36 cellular contexts compared by ENCODE assay signal in genomic region chr2:127688405-127688804, GRCh38. TPM values are rescaled to one million over a fixed set of nuclear protein-coding genes. Genes with fewer than 3 reads are reported as not detected.
"Had no signal": no experiment of that assay in that cellular context is flagged by ENCODE, and none has a peak within 500 bp of the region (broad histone marks: within the 10 kb centered on the region; RNA-seq: fewer than 3 reads in every experiment).

No MANE protein-coding gene starts in this region.

- H3K36me3 ChIP-seq: adrenal gland, ascending aorta, brain microvascular endothelial cell, breast epithelium, cardiac muscle cell had no signal

- H3K27me3 ChIP-seq: adrenal gland, ascending aorta, body of pancreas, brain microvascular endothelial cell, breast epithelium, cardiac muscle cell had no signal

- H3K4me3 ChIP-seq: adrenal gland, ascending aorta, body of pancreas, breast epithelium, cardiac muscle cell had no signal

- H3K9me3 ChIP-seq: adrenal gland, body of pancreas had no signal

- H3K4me1 ChIP-seq: adrenal gland, breast epithelium had no signal

- DNase-seq: activated effector memory CD4-positive, alpha-beta T cell treated with anti-CD3 and anti-CD28 coated beads, Interleukin-2, amount 50 U/mL, for 16 hours; activated effector memory CD4-positive, alpha-beta T cell treated with Interleukin-2 at 50 U/mL for 16 hours; activated gamma-delta T cell; activated gamma-delta T cell treated with Interleukin-2 at 50 U/mL for 16 hours; activated naive CD4-positive, alpha-beta T cell; activated naive CD4-positive, alpha-beta T cell treated with anti-CD3 and anti-CD28 coated beads for 36 hours; activated naive CD4-positive, alpha-beta T cell treated with anti-CD3 and anti-CD28 coated beads, Interleukin-2, amount 10 ng/mL, durations not matched to agents 7 days and 5 days; activated naive CD4-positive, alpha-beta T cell treated with anti-CD3 and anti-CD28 coated beads, Interleukin-2, amount 50 U/mL, for 16 hours; activated naive CD4-positive, alpha-beta T cell treated with Interleukin-2 at 50 U/mL for 16 hours; activated naive CD8-positive, alpha-beta T cell treated with anti-CD3 and anti-CD28 coated beads for 36 hours; activated naive CD8-positive, alpha-beta T cell treated with anti-CD3 and anti-CD28 coated beads, Interleukin-2, amount 10 ng/mL, durations not matched to agents 7 days and 5 days; activated naive CD8-positive, alpha-beta T cell treated with anti-CD3 and anti-CD28 coated beads, Interleukin-2, amount 50 U/mL, for 24 hours; activated T-cell treated with anti-CD3 and anti-CD28 coated beads, Interleukin-2, amount 50 U/mL, for 24 hours; activated T-cell treated with anti-CD3 and anti-CD28 coated beads, Interleukin-2, amount 50 U/mL, for 4 hours; activated T-cell treated with anti-CD3 and anti-CD28 coated beads, Interleukin-2, amount 50 U/mL, for 48 hours; activated T-cell treated with anti-CD3 and anti-CD28 coated beads, Interleukin-2, amount 50 U/mL, for 72 hours; adrenal gland; amniotic stem cell; amygdala; anterior cingulate cortex; aorta; body of pancreas; brain microvascular endothelial cell; caudate nucleus; central memory CD4-positive, alpha-beta T cell; cerebellar nuclear complex had no signal

- H3K27ac ChIP-seq: adrenal gland, ascending aorta, body of pancreas, brain microvascular endothelial cell, breast epithelium, cardiac muscle cell had no signal

- ATAC-seq: activated naive CD4-positive, alpha-beta T cell treated with anti-CD3 and anti-CD28 coated beads, Interleukin-2, amount 50 U/mL, for 72 hours; activated naive CD8-positive, alpha-beta T cell treated with anti-CD3 and anti-CD28 coated beads, Interleukin-2, amount 50 U/mL, for 24 hours; activated T-cell treated with anti-CD3 and anti-CD28 coated beads, Interleukin-2, amount 50 U/mL, for 4 hours; activated T-cell treated with anti-CD3 and anti-CD28 coated beads, Interleukin-2, amount 50 U/mL, for 72 hours; activated T-helper 17 cell treated with anti-CD3 and anti-CD28 coated beads, Interleukin-2, amount 50 U/mL, for 72 hours; body of pancreas had no signal

- FAIRE-seq: astrocyte, bronchial epithelial cell had no signal

RNA-seq across cellular contexts. Expression of gene GPR17, which starts 42.5 kb away (rescaled TPM):
- total RNA-seq: activated naive CD4-positive, alpha-beta T cell treated with anti-CD3 and anti-CD28 coated beads for 36 hours; activated naive CD4-positive, alpha-beta T cell treated with anti-CD3 and anti-CD28 coated beads, Interleukin-2, amount 50 U/mL, for 72 hours; activated naive CD8-positive, alpha-beta T cell treated with anti-CD3 and anti-CD28 coated beads for 36 hours; activated naive CD8-positive, alpha-beta T cell treated with anti-CD3 and anti-CD28 coated beads, Interleukin-2, amount 10 ng/mL, durations not matched to agents 7 days and 5 days; activated T-cell treated with anti-CD3 and anti-CD28 coated beads, Interleukin-2, amount 50 U/mL, for 4 hours; activated T-cell treated with anti-CD3 and anti-CD28 coated beads, Interleukin-2, amount 50 U/mL, for 72 hours; activated T-helper 1 cell treated with anti-CD3 and anti-CD28 coated beads, Interleukin-12 subunit alpha, Interleukin-12 subunit beta, Interleukin-2, Interleukin-4 antibody, amounts not matched to agents 30 ng/mL and 10 ng/mL and 1 ng/mL, durations not matched to agents 14 hours and 24 hours and 36 hours; activated T-helper 17 cell treated with anti-CD3 and anti-CD28 coated beads, Interleukin-2, amount 50 U/mL, for 72 hours; activated T-helper 2 cell treated with anti-CD3 and anti-CD28 coated beads, Interferon-gamma antibody, Interleukin-2, Interleukin-4, amounts not matched to agents 10 μg/mL and 5 μg/mL and 100 μg/mL, durations not matched to agents 14 hours and 24 hours and 36 hours; ascending aorta; breast epithelium; bronchial epithelial cell; cardiac muscle cell; chondrocyte had no signal
